11 cellular contexts compared by ENCODE assay signal in genomic region chr4:98778206-98778605, GRCh38.
DNase-seq lines count a peak whose midpoint lies in the region; ATAC-seq and TF ChIP-seq lines count a peak whose summit lies in the region.
"Had no signal": no experiment of that assay in that cellular context is flagged by ENCODE, and none has a peak within 500 bp of the region (broad histone marks: within the 10 kb centered on the region; RNA-seq: fewer than 3 reads in every experiment).

No MANE protein-coding gene starts in this region.

- ATAC-seq in HG02588 (IDR thresholded peaks at IDR 0.05; ENCODE audit: unreplicated experiment), result no peak
- ATAC-seq in GM18517 (IDR thresholded peaks at IDR 0.05; ENCODE audit: unreplicated experiment), result no peak
- ATAC-seq in HG03439 (IDR thresholded peaks at IDR 0.05; ENCODE audit: unreplicated experiment), result no peak
- ATAC-seq: stimulated activated naive CD8-positive, alpha-beta T cell treated with anti-CD3 and anti-CD28 coated beads, Interleukin-15, amount 100 ng/mL, for 72 hours had no signal

- TF ChIP-seq CTCF in epithelial cell of esophagus (IDR thresholded peaks at IDR 0.05; ENCODE audit: insufficient read depth, low read depth, low read length, missing control alignments), result no peak

- H3K4me3 ChIP-seq in epithelial cell of esophagus (ENCODE audit: low read length), result no peak overlapping the region

- DNase-seq in Daoy (ENCODE audit: low read depth), result peak; percentile 17
- DNase-seq in NCI-H460 (ENCODE audit: extremely low read depth, low read depth), result peak; percentile 59
- peak; percentile 96 for DNase-seq in epithelial cell of esophagus (ENCODE audit: low read depth)
- DNase-seq in myocyte (ENCODE audit: low read depth), result peak; percentile 52
- DNase-seq in hepatic stellate cell (ENCODE audit: low spot score), result no peak
- DNase-seq: activated gamma-delta T cell treated with Interleukin-2 at 50 U/mL for 16 hours; COR-L47; stimulated activated naive CD8-positive, alpha-beta T cell treated with anti-CD3 and anti-CD28 coated beads, Interleukin-15, amount 100 ng/mL, for 72 hours had no signal
